ENCODE assay signal across 8 cellular contexts in the genomic region with DNA sequence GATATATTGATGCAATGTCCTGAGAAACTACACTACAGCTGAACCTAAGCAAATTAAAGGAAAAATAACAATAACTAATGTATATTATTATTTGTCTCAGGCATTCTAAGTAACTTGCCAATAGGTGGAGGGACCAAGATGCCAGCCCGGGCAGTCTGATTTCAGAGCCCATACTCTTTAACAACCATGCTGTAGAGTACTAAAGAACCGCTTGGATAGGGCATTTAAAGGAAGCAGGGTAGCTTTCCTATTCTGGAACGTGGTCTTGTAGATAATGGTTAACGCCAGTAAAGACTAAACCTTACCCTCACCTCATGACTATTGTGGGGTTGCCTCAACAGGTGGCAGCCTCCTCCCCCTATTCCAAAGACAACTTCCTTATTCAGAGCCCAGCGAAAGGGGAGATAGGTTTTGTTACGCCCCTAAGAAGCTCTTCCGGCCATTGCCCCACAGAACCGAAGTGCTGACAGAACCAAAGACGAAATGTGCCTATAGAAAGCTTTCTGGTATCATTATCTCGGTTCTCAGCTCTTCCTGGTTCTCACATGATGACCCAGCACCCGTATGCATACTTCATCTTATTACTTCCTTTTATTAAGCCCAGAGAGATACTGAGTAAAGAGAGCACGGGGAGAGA. TPM values are rescaled to one million over a fixed set of nuclear protein-coding genes. Genes with fewer than 3 reads are reported as not detected.
DNase-seq lines count a peak whose midpoint lies in the region; ATAC-seq and TF ChIP-seq lines count a peak whose summit lies in the region.

No MANE protein-coding gene starts in this region.

- no peaks in the 10 kb centered on the region for H3K36me3 ChIP-seq in smooth muscle cell (ENCODE audit: low read depth)

- H3K27ac ChIP-seq in smooth muscle cell (ENCODE audit: low read depth), result peak overlapping the region; percentile 74

- in situ Hi-C loops in astrocyte of the spinal cord (cut with HindIII; ENCODE audit: low sequenced_read_pairs), result no loop called here

- H3K4me1 ChIP-seq in smooth muscle cell (ENCODE audit: low read depth), result peaks cover 19% of the 10 kb centered on the region

- DNase-seq in KG1 (lab: John Stamatoyannopoulos, UW) (peak; percentile 91), SW480 (ENCODE audit: low spot score) (peak; percentile 89), astrocyte of the spinal cord (ENCODE audit: low read depth, low spot score) (no peak), iPS-NIHi11 (ENCODE audit: low spot score) (peak; percentile 64), smooth muscle cell (lab: John Stamatoyannopoulos, UW; ENCODE audit: unreplicated experiment) (no peak), amniotic stem cell (lab: John Stamatoyannopoulos, UW) (no peak)

- 3% methylated on average over 12 of the region's 12 CpGs for WGBS in smooth muscle cell (ENCODE audit: low lambda C conversion rate)

- H3K4me3 ChIP-seq in GM08714 (ENCODE audit: low read length), result peak overlapping the region; percentile 92
- H3K4me3 ChIP-seq in astrocyte of the spinal cord (ENCODE audit: low read depth, low read length), result peak overlapping the region; percentile 53
- peak overlapping the region; percentile 98 for H3K4me3 ChIP-seq in smooth muscle cell

- H3K27me3 ChIP-seq in smooth muscle cell (ENCODE audit: low read depth), result no peaks in the 10 kb centered on the region

- H3K9ac ChIP-seq in smooth muscle cell (ENCODE audit: low read depth), result peak overlapping the region; percentile 30

- no peaks in the 10 kb centered on the region for H3K9me3 ChIP-seq in smooth muscle cell (replicated peaks; ENCODE audit: low read depth)

- H3K4me2 ChIP-seq in smooth muscle cell, result peak overlapping the region; percentile 89

- H3F3A ChIP-seq in smooth muscle cell (ENCODE audit: low read depth), result no peaks in the 10 kb centered on the region

- peak; percentile 45 for ATAC-seq in GM21786 (IDR thresholded peaks at IDR 0.05; ENCODE audit: unreplicated experiment)

- H3K79me2 ChIP-seq in smooth muscle cell (ENCODE audit: low read depth), result peaks cover 31% of the 10 kb centered on the region

- H4K20me1 ChIP-seq in smooth muscle cell (ENCODE audit: low read depth), result peaks cover 10% of the 10 kb centered on the region

- peak overlapping the region; percentile 88 for H2AFZ ChIP-seq in smooth muscle cell (ENCODE audit: low read depth)

- TF ChIP-seq CTCF in astrocyte of the spinal cord (IDR thresholded peaks at IDR 0.05; ENCODE audit: low read depth, low read length) (no peak), smooth muscle cell (IDR thresholded peaks at IDR 0.05; ENCODE audit: borderline replicate concordance, insufficient read depth, poor library complexity, severe bottlenecking) (no peak)

RNA-seq across cellular contexts. Expression of gene C1GALT1, which starts 0.7 kb away (rescaled TPM):
- total RNA-seq in smooth muscle cell, result 89.9 and 108 TPM in 2 replicates
- 20.6 and 25.0 TPM in 2 replicates for polyA plus RNA-seq in smooth muscle cell

Comparison
In these comparisons a context has a peak if more than half of its experiments do, and no peak if none do; other contexts are left out.
1. DNase-seq: peak in KG1 (single experiment), SW480 (single experiment) and iPS-NIHi11 (single experiment); none in astrocyte of the spinal cord (single experiment), smooth muscle cell (single experiment) and amniotic stem cell (single experiment).
2. Peak in every context shown above with its lines, with median percentiles within 50 percentile points of each other: H3K4me3 ChIP-seq.